Comparison of ENCODE assay signal across 21 cellular contexts in genomic region chr2:162521871-162522655, GRCh38.
DNase-seq lines count a peak whose midpoint lies in the region; ATAC-seq lines count a peak whose summit lies in the region.
"Had no signal": no experiment of that assay in that cellular context is flagged by ENCODE, and none has a peak within 500 bp of the region (broad histone marks: within the 10 kb centered on the region; RNA-seq: fewer than 3 reads in every experiment).

No MANE protein-coding gene starts in this region.

- H3K9me3 Mint-ChIP-seq in effector memory CD8-positive, alpha-beta T cell: peaks cover 6 to 7% of the 10 kb centered on the region in 2 donors
- H3K9me3 Mint-ChIP-seq: GM23338 had no signal

- DNase-seq in DMS 273 treated with DMSO at 0.1 percent for 48 hours (lab: John Stamatoyannopoulos, UW) (peak; percentile 44), NCI-H2171 (lab: John Stamatoyannopoulos, UW) (peak; percentile 70), SK-N-DZ (ENCODE audit: low spot score) (peak; percentile 71), iris pigment epithelial cell (ENCODE audit: low read depth) (peak; percentile 25), activated gamma-delta T cell (lab: John Stamatoyannopoulos, UW) (no peak)
- no peak for DNase-seq in stimulated activated CD4-positive, alpha-beta T cell treated with anti-CD3 and anti-CD28 coated beads, Interleukin-12 subunit alpha, Interleukin-12 subunit beta, amount 100 ng/mL, for 4 hours
- DNase-seq in effector memory CD8-positive, alpha-beta T cell: no peak
- DNase-seq: 8988T; CD4-positive, CD25-positive, alpha-beta regulatory T cell; CD8-positive, alpha-beta memory T cell; COR-L47; DMS153; DMS79; GF-D8; HFFc6 had no signal

- no peaks in the 10 kb centered on the region for H3K4me1 Mint-ChIP-seq in effector memory CD8-positive, alpha-beta T cell (ENCODE audit: low read depth in 2 of 2)
- H3K4me1 Mint-ChIP-seq: B cell; CD4-positive, CD25-positive, alpha-beta regulatory T cell; CD8-positive, alpha-beta memory T cell; IgD-negative memory B cell had no signal

- H3K27ac Mint-ChIP-seq in effector memory CD8-positive, alpha-beta T cell: no peak overlapping the region
- H3K27ac Mint-ChIP-seq: B cell; CD4-positive, CD25-positive, alpha-beta regulatory T cell; CD8-positive, alpha-beta memory T cell; GM23338; HFFc6; IgD-negative memory B cell had no signal

- H3K4me3 Mint-ChIP-seq in effector memory CD8-positive, alpha-beta T cell: no peak overlapping the region
- H3K4me3 Mint-ChIP-seq: B cell; CD4-positive, CD25-positive, alpha-beta regulatory T cell; CD8-positive, alpha-beta memory T cell; GM23338; HFFc6; IgD-negative memory B cell had no signal

- H3K36me3 Mint-ChIP-seq in effector memory CD8-positive, alpha-beta T cell (ENCODE audit: insufficient read depth): no peaks in the 10 kb centered on the region
- H3K36me3 Mint-ChIP-seq: CD4-positive, CD25-positive, alpha-beta regulatory T cell; CD8-positive, alpha-beta memory T cell had no signal

- no peaks in the 10 kb centered on the region for H3K27me3 Mint-ChIP-seq in effector memory CD8-positive, alpha-beta T cell
- H3K27me3 Mint-ChIP-seq: B cell; CD4-positive, CD25-positive, alpha-beta regulatory T cell; CD8-positive, alpha-beta memory T cell; IgD-negative memory B cell had no signal

- no peak for ATAC-seq in effector memory CD8-positive, alpha-beta T cell (replicated peaks)
- no peak for ATAC-seq in HG02759 (IDR thresholded peaks at IDR 0.05; ENCODE audit: unreplicated experiment)
- ATAC-seq: GM23338, HCT116, HepG2 had no signal

Comparison
In these comparisons a context has a peak if more than half of its experiments do, and no peak if none do; other contexts are left out.
1. DNase-seq: peak in DMS 273 treated with DMSO at 0.1 percent for 48 hours (single experiment), NCI-H2171 (single experiment), SK-N-DZ (single experiment) and iris pigment epithelial cell (single experiment); none in stimulated activated CD4-positive, alpha-beta T cell treated with anti-CD3 and anti-CD28 coated beads, Interleukin-12 subunit alpha, Interleukin-12 subunit beta, amount 100 ng/mL, for 4 hours (single experiment), effector memory CD8-positive, alpha-beta T cell (0 of 3) and activated gamma-delta T cell (single experiment).